Comparison of ENCODE assay signal across 26 cellular contexts in the genomic region with DNA sequence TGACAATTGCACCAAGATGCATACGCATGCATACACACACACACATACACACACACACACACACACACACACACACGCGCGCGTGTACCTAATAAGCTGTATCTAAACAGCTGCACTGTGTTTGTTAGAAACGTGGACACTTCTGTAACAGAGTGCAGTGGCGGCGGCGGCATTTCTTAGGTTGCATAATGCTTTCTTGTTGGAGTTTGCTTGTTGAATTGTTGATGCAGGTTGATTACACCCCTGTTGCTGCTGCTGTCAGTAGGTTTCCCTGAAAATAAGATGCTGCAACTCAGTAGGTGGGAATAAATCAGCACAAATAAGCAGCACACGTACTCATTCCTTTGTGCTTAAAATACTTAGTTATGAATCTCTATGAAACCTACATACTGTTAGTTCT.
"Had no signal": no experiment of that assay in that cellular context is flagged by ENCODE, and none has a peak within 500 bp of the region (broad histone marks: within the 10 kb centered on the region; RNA-seq: fewer than 3 reads in every experiment).

No MANE protein-coding gene starts in this region.

- DNase-seq: stimulated activated CD4-positive, alpha-beta T cell treated with anti-CD3 and anti-CD28 coated beads, Interleukin-2, amount 100 ng/mL, for 48 hours; stimulated activated CD4-positive, alpha-beta T cell treated with anti-CD3 and anti-CD28 coated beads, Interleukin-4, amount 100 ng/mL, for 1 hour; stimulated activated CD4-positive, alpha-beta T cell treated with anti-CD3 and anti-CD28 coated beads, Interleukin-4, amount 100 ng/mL, for 24 hours; stimulated activated CD4-positive, alpha-beta T cell treated with anti-CD3 and anti-CD28 coated beads, Interleukin-4, amount 100 ng/mL, for 4 hours; stimulated activated CD8-positive, alpha-beta memory T cell treated with anti-CD3 and anti-CD28 coated beads, Interleukin-4, amount 100 ng/mL, for 48 hours; stimulated activated naive B cell treated with anti-CD40 and anti-IgM and Interleukin-4, amounts not matched to agents 10 μg/mL and 1 μg/mL and 100 μg/mL, for 72 hours; stimulated activated naive CD4-positive, alpha-beta T cell; stimulated activated naive CD4-positive, alpha-beta T cell treated with Interleukin-2 at 50 U/mL for 16 hours; stimulated activated naive CD8-positive, alpha-beta T cell treated with anti-CD3 and anti-CD28 coated beads, Interleukin-15, amount 100 ng/mL, for 72 hours; stimulated activated naive CD8-positive, alpha-beta T cell treated with anti-CD3 and anti-CD28 coated beads, Interleukin-15, Interleukin-2, amounts not matched to agents 100 U/mL and 50 U/mL, for 24 hours; stomach; substantia nigra; testis; thyroid gland; tibial artery; transverse colon; trophoblast cell; upper lobe of left lung; upper lobe of right lung; uterus had no signal

- H3K36me3 ChIP-seq: stomach, suprapubic skin, thoracic aorta, thyroid gland, tibial artery, tibial nerve, transverse colon, upper lobe of left lung, upper lobe of right lung, uterus, vagina had no signal

- H3K4me3 ChIP-seq: stomach, suprapubic skin, testis, thoracic aorta, thyroid gland, tibial artery, tibial nerve, transverse colon, upper lobe of left lung, upper lobe of right lung, uterus, vagina had no signal

- H3K27me3 ChIP-seq: stomach, suprapubic skin, testis, thyroid gland, tibial artery, tibial nerve, transverse colon, upper lobe of left lung, upper lobe of right lung, uterus, vagina had no signal

- H3K9me3 ChIP-seq: stomach, suprapubic skin, testis, thoracic aorta, thyroid gland, tibial artery, tibial nerve, transverse colon, upper lobe of left lung, upper lobe of right lung, uterus, vagina had no signal

- ATAC-seq: stimulated activated effector memory CD8-positive, alpha-beta T cell treated with anti-CD3 and anti-CD28 coated beads, Interleukin-12 subunit alpha, Interleukin-12 subunit beta, amount 100 ng/mL, for 72 hours; stimulated activated memory B cell treated with anti-CD40 and anti-IgM and Interleukin-4, amounts not matched to agents 10 μg/mL and 1 μg/mL and 100 μg/mL, for 72 hours; stimulated activated naive B cell treated with anti-CD40 and anti-IgM and Interleukin-4, amounts not matched to agents 10 μg/mL and 1 μg/mL and 100 μg/mL, for 72 hours; stimulated activated naive CD8-positive, alpha-beta T cell treated with anti-CD3 and anti-CD28 coated beads, Interleukin-15, amount 100 ng/mL, for 72 hours; stimulated activated naive CD8-positive, alpha-beta T cell treated with anti-CD3 and anti-CD28 coated beads, Interleukin-15, Interleukin-2, amounts not matched to agents 100 U/mL and 50 U/mL, for 24 hours; upper lobe of right lung had no signal

- H3K27ac ChIP-seq: stomach, suprapubic skin, testis, thoracic aorta, thyroid gland, tibial artery, tibial nerve, transverse colon, upper lobe of left lung, upper lobe of right lung, uterus, vagina had no signal
